In the genomic region with DNA sequence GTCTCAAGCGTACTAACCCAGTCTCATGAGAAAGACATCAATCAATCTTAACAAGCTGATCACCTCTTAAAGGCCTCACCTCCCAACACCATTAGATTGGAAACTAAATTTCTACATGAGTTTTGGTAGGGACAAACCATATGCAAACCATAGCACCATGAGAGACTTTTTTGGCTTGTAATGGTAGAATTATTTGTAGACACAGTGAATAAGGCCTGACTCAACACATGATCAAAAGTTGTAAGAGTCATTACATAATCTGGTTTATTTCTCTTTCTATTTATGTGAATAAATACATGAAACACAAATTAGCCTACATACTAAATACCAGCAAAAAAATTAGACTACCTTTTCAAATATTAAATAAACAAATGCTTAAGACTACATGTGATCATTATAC, we compare ENCODE assay signal across 35 cellular contexts.
"Had no signal": no experiment of that assay in that cellular context is flagged by ENCODE, and none has a peak within 500 bp of the region (broad histone marks: within the 10 kb centered on the region; RNA-seq: fewer than 3 reads in every experiment).

No MANE protein-coding gene starts in this region.

- DNase-seq: Karpas-422, Kasumi-1, KBM-7, KG1, MG63, MM.1S, MV-4-11, NCI-H1048, NCI-H1092 treated with DMSO at 0.1 percent for 48 hours, NCI-H1105, NCI-H1105 treated with DMSO at 0.1 percent for 48 hours, NCI-H1417, NCI-H1417 treated with DMSO at 0.1 percent for 48 hours, NCI-H1436, NCI-H1436 treated with DMSO at 0.1 percent for 48 hours, NCI-H146, NCI-H1694, NCI-H1694 treated with DMSO at 0.1 percent for 48 hours, NCI-H187, NCI-H187 treated with DMSO at 0.1 percent for 48 hours, NCI-H1930, NCI-H2029, NCI-H2029 treated with DMSO at 0.1 percent for 48 hours, NCI-H2081, NCI-H2081 treated with DMSO at 0.1 percent for 48 hours, NCI-H2107, NCI-H2171, NCI-H2171 treated with DMSO at 0.1 percent for 48 hours, NCI-H2227 treated with DMSO at 0.1 percent for 48 hours, NCI-H226, NCI-H345, NCI-H446, NCI-H446 treated with DMSO at 0.1 percent for 48 hours, NCI-H510A had no signal

- H3K4me2 ChIP-seq: KMS-11 had no signal

- H3K36me3 ChIP-seq: MG63 had no signal

- H3K9me3 ChIP-seq: MG63 had no signal

- H3K27me3 ChIP-seq: MG63 had no signal

- H3K9ac ChIP-seq: KMS-11 had no signal

- H3K27ac ChIP-seq: KMS-11 had no signal

- H3K4me3 ChIP-seq: MG63 had no signal
